In genomic region chr15:33934896-33935295, GRCh38 we compare ENCODE assay signal across 19 cellular contexts. TPM values are rescaled to one million over a fixed set of nuclear protein-coding genes. Genes with fewer than 3 reads are reported as not detected.
DNase-seq lines count a peak whose midpoint lies in the region; ATAC-seq and TF ChIP-seq lines count a peak whose summit lies in the region.
"Had no signal": no experiment of that assay in that cellular context is flagged by ENCODE, and none has a peak within 500 bp of the region (broad histone marks: within the 10 kb centered on the region; RNA-seq: fewer than 3 reads in every experiment).

No MANE protein-coding gene starts in this region.

- no peak overlapping the region for H3K23ac ChIP-seq in IMR-90 (ENCODE audit: low read depth, low read length)

- H3K27me3 ChIP-seq in IMR-90 (ENCODE audit: control insufficient read depth, insufficient read depth, low read length) (no peaks in the 10 kb centered on the region), dorsolateral prefrontal cortex (no peaks in the 10 kb centered on the region)
- H3K27me3 ChIP-seq: BLaER1 treated with 17β-estradiol and CSF1 and Interleukin-3, amounts not matched to agents 10 nM and 100 nM; Peyer's patch had no signal

- H3K9ac ChIP-seq in IMR-90 (ENCODE audit: low read depth, low read length) = no peak overlapping the region
- H3K9ac ChIP-seq: BLaER1 treated with 17β-estradiol and CSF1 and Interleukin-3, amounts not matched to agents 10 nM and 100 nM had no signal

- ATAC-seq in IMR-90 (ENCODE audit: low read depth) (no peak), HG03045 (IDR thresholded peaks at IDR 0.05; ENCODE audit: unreplicated experiment) (no peak), HG02973 (IDR thresholded peaks at IDR 0.05; ENCODE audit: unreplicated experiment) (no peak)
- ATAC-seq: HCT116, Right ventricle myocardium inferior, T-cell had no signal

- no peak overlapping the region for H4K5ac ChIP-seq in IMR-90 (ENCODE audit: low read depth, low read length)

- H3K4me3 ChIP-seq in AG10803 (ENCODE audit: low read length) = no peak overlapping the region
- no peak overlapping the region for H3K4me3 ChIP-seq in IMR-90 (ENCODE audit: insufficient read depth, low read depth, low read length)
- H3K4me3 ChIP-seq in dorsolateral prefrontal cortex = no peak overlapping the region
- H3K4me3 ChIP-seq: BLaER1 treated with 17β-estradiol and CSF1 and Interleukin-3, amounts not matched to agents 10 nM and 100 nM; Peyer's patch had no signal

- CTCF ChIA-PET in IMR-90 (lab: Yijun Ruan, JAX) = no interaction called here

- no peak overlapping the region for H2BK15ac ChIP-seq in IMR-90 (ENCODE audit: low read depth, low read length)

- H3K9me1 ChIP-seq in IMR-90 (ENCODE audit: insufficient read depth, low read length) = no peaks in the 10 kb centered on the region

- no peaks in the 10 kb centered on the region for H3K9me3 ChIP-seq in IMR-90 (ENCODE audit: control insufficient read depth, insufficient read depth, low read length)
- H3K9me3 ChIP-seq: Peyer's patch had no signal

- in situ Hi-C loops in IMR-90 (cut with MboI; ENCODE audit: low sequenced_read_pairs) = no loop called here

- POLR2A ChIA-PET in IMR-90 (lab: Charles Lee; ENCODE audit: unreplicated experiment) = no interaction called here

- H3K4me1 ChIP-seq in IMR-90 (ENCODE audit: control insufficient read depth, insufficient read depth, low read length) = no peaks in the 10 kb centered on the region
- H3K4me1 ChIP-seq: BLaER1 treated with 17β-estradiol and CSF1 and Interleukin-3, amounts not matched to agents 10 nM and 100 nM; Peyer's patch had no signal

- H2BK20ac ChIP-seq in IMR-90 (ENCODE audit: low read depth, low read length) = no peak overlapping the region

- no peak for TF ChIP-seq RAD21 in IMR-90 (IDR thresholded peaks at IDR 0.05; ENCODE audit: low read length)

- no TSS peak for BruUV-seq in IMR-90 (replicated peaks; lab: Mats Ljungman, UMichigan)

- H3K79me1 ChIP-seq in IMR-90 (ENCODE audit: low read depth in 1 of 2, low read length in 2 of 2) = peaks cover 0 to 5% of the 10 kb centered on the region in 2 experiments; a peak in 1 of 4 replicates

- no peak overlapping the region for H2BK120ac ChIP-seq in IMR-90 (ENCODE audit: low read depth, low read length)

- intact Hi-C loops in IMR-90 (cut with micrococcal nuclease) = no loop called here
- intact Hi-C loops in dorsolateral prefrontal cortex (cut with DNase I) = no loop called here

- H2BK5ac ChIP-seq in IMR-90 (ENCODE audit: low read depth, low read length, poor library complexity, severe bottlenecking) = no peak overlapping the region

- no peaks in the 10 kb centered on the region for H4K20me1 ChIP-seq in IMR-90 (ENCODE audit: insufficient read depth, low read length)

- H2AK9ac ChIP-seq in IMR-90 (replicated peaks; ENCODE audit: low read depth, low read length, poor library complexity) = no peak overlapping the region

- no peak overlapping the region for H3K18ac ChIP-seq in IMR-90 (ENCODE audit: low read depth, low read length)

- WGBS in IMR-90 (ENCODE audit: extremely low coverage in 2 of 2, insufficient read length in 1 of 2), 2 experiments = no CpG with 5 or more reads among the region's 6 CpGs

- no peak overlapping the region for H2AK5ac ChIP-seq in IMR-90 (ENCODE audit: low read depth, low read length)

- TF ChIP-seq CTCF in AG10803 (conservative IDR thresholded peaks at IDR 0.05; ENCODE audit: low read length) (no peak), IMR-90 (conservative IDR thresholded peaks at IDR 0.05; ENCODE audit: low read depth, low read length) (no peak), dorsolateral prefrontal cortex (IDR thresholded peaks at IDR 0.05 in 54 of 56, conservative IDR thresholded peaks at IDR 0.05 in 2 of 56; ENCODE audit: low read depth in 1 of 56, partially characterized antibody in 56 of 56) (no peak)

- no peak overlapping the region for H3K4me2 ChIP-seq in IMR-90 (ENCODE audit: low read depth, low read length)
- H3K4me2 ChIP-seq: BLaER1 treated with 17β-estradiol and CSF1 and Interleukin-3, amounts not matched to agents 10 nM and 100 nM had no signal

- no peak overlapping the region for H3K56ac ChIP-seq in IMR-90 (ENCODE audit: extremely low read depth, insufficient read depth, low read length)

- H3K27ac ChIP-seq in IMR-90 (ENCODE audit: insufficient read depth, low read length) = no peak overlapping the region
- H3K27ac ChIP-seq in dorsolateral prefrontal cortex = no peak overlapping the region
- H3K27ac ChIP-seq: BLaER1 treated with 17β-estradiol and CSF1 and Interleukin-3, amounts not matched to agents 10 nM and 100 nM; Peyer's patch had no signal

- H4K8ac ChIP-seq in IMR-90 (ENCODE audit: low read depth in 2 of 2, low read length in 2 of 2) = no peak overlapping the region

- no peak for TF ChIP-seq POLR2A in IMR-90 (IDR thresholded peaks at IDR 0.05; ENCODE audit: low read depth, low read length)

- no peak overlapping the region for H3K4ac ChIP-seq in IMR-90 (ENCODE audit: low read depth, low read length)

- DNase-seq in AG10803 (ENCODE audit: low read depth) (peak; percentile 62), IMR-90 (peak; percentile 16), fibroblast of gingiva (ENCODE audit: low read depth) (peak; percentile 32), stromal cell of bone marrow (ENCODE audit: low read depth) (peak; percentile 70), dorsolateral prefrontal cortex (no peak)
- DNase-seq: ACHN; CD8-positive, alpha-beta memory T cell; NCI-H1436; NCI-H2029 treated with DMSO at 0.1 percent for 48 hours; NCI-H82; Peyer's patch; T-cell had no signal

- no peak overlapping the region for H2AFZ ChIP-seq in IMR-90 (replicated peaks; ENCODE audit: low read length, poor library complexity)

- dilution Hi-C loops in IMR-90 (cut with HindIII; ENCODE audit: low sequenced_read_pairs, unreplicated experiment) = no loop called here

- H3K36me3 ChIP-seq in IMR-90 (ENCODE audit: control insufficient read depth, insufficient read depth, low read length) = no peaks in the 10 kb centered on the region
- H3K36me3 ChIP-seq: BLaER1 treated with 17β-estradiol and CSF1 and Interleukin-3, amounts not matched to agents 10 nM and 100 nM; Peyer's patch had no signal

- H4K91ac ChIP-seq in IMR-90 (ENCODE audit: insufficient read depth, low read depth, low read length) = no peak overlapping the region

- no peak overlapping the region for H3K14ac ChIP-seq in IMR-90 (replicated peaks; ENCODE audit: low read depth, low read length)

TF ChIP-seq in IMR-90, 13 proteins besides CTCF, POLR2A, EP300 and RAD21:
- TF ChIP-seq RCOR1 (IDR thresholded peaks at IDR 0.05; ENCODE audit: insufficient replicate concordance, low read length) (no peak), RFX5 (IDR thresholded peaks at IDR 0.05; ENCODE audit: low read depth, low read length) (no peak), USF2 (IDR thresholded peaks at IDR 0.05; ENCODE audit: low read depth, low read length) (no peak), MAZ (IDR thresholded peaks at IDR 0.05; ENCODE audit: borderline replicate concordance, low read depth, low read length) (no peak), SMC3 (IDR thresholded peaks at IDR 0.05; ENCODE audit: low read depth, low read length) (no peak), MAFK (IDR thresholded peaks at IDR 0.05; ENCODE audit: low read depth, low read length) (no peak), FOS (IDR thresholded peaks at IDR 0.05; ENCODE audit: low read depth, low read length) (no peak), CEBPB (IDR thresholded peaks at IDR 0.05; ENCODE audit: low read depth, low read length) (no peak), ELK1 (IDR thresholded peaks at IDR 0.05; ENCODE audit: borderline replicate concordance, low read depth, low read length) (no peak), BHLHE40 (IDR thresholded peaks at IDR 0.05; ENCODE audit: low read depth, low read length) (no peak), MXI1 (IDR thresholded peaks at IDR 0.05; ENCODE audit: borderline replicate concordance, low read depth, low read length) (no peak), NFE2L2 (IDR thresholded peaks at IDR 0.05; ENCODE audit: low read depth, low read length) (no peak), CHD1 (IDR thresholded peaks at IDR 0.05; ENCODE audit: low read depth, low read length) (no peak)

RNA-seq across cellular contexts. Expression of gene CHRM5, which starts 33.4 kb away (rescaled TPM):
- total RNA-seq in IMR-90 (2012; rRNA removed) = under 0.01 TPM in 2 replicates
- polyA plus RNA-seq in IMR-90 (2012; rRNA removed) = 0.03 and 0.04 TPM in 2 replicates
- polyA plus RNA-seq in IMR-90 (2012; cell fraction: cytosol; rRNA removed) = 0.02 and 0.05 TPM in 2 replicates
- 0.01 and 0.03 TPM in 2 replicates for polyA plus RNA-seq in IMR-90 (2012; cell fraction: nucleus; rRNA removed; ENCODE audit: low replicate concordance)
- total RNA-seq in dorsolateral prefrontal cortex = 10 to 100 TPM in 22 of 120 experiments, 1 to 10 TPM in 54, under 1 TPM in 44; 0.07 to 33.0 (median 2.1) TPM
- total RNA-seq: CD8-positive, alpha-beta memory T cell; Daoy; NCI-H460; Peyer's patch; Right ventricle myocardium inferior; T-cell had no signal
- polyA plus RNA-seq: CD8-positive, alpha-beta memory T cell had no signal

Comparison
In these comparisons a context has a peak if more than half of its experiments do, and no peak if none do; other contexts are left out.
1. DNase-seq: peak in AG10803 (single experiment), IMR-90 (single experiment), fibroblast of gingiva (single experiment) and stromal cell of bone marrow (single experiment); none in dorsolateral prefrontal cortex (0 of 10).